In genomic region chr12:53222170-53223005, GRCh38 we compare ENCODE assay signal across 8 cellular contexts. TPM values are rescaled to one million over a fixed set of nuclear protein-coding genes. Genes with fewer than 3 reads are reported as not detected.
DNase-seq lines count a peak whose midpoint lies in the region; TF ChIP-seq lines count a peak whose summit lies in the region.

No MANE protein-coding gene starts in this region.

- intact Hi-C loops in sigmoid colon (cut with DNase I): no loop called here

- no peaks in the 10 kb centered on the region for H3K27me3 ChIP-seq in SU-DHL-6 (ENCODE audit: low read length)
- no peaks in the 10 kb centered on the region for H3K27me3 ChIP-seq in sigmoid colon

- H3K4me1 ChIP-seq in sigmoid colon: peaks cover 0 to 65% (median 58%) of the 10 kb centered on the region in 4 donors

- H3K9ac ChIP-seq in SU-DHL-6 (ENCODE audit: low read length): peak overlapping the region; percentile 69; the same call in 1 of the 2 replicates

- no peaks in the 10 kb centered on the region for H4K20me1 ChIP-seq in SU-DHL-6 (ENCODE audit: low read depth, low read length)

- TF ChIP-seq CTCF in GM12864 (IDR thresholded peaks at IDR 0.05; ENCODE audit: low read depth, low read length, missing control alignments): no peak
- TF ChIP-seq CTCF in SU-DHL-6 (IDR thresholded peaks at IDR 0.05; ENCODE audit: insufficient read depth, low read length, poor library complexity, severe bottlenecking): no peak
- no peak for TF ChIP-seq CTCF in fibroblast of mammary gland (conservative IDR thresholded peaks at IDR 0.05; ENCODE audit: control insufficient read depth, insufficient read depth, low read depth, low read length)
- TF ChIP-seq CTCF in sigmoid colon (IDR thresholded peaks at IDR 0.05): no peak

- H3K9me2 ChIP-seq in SU-DHL-6 (replicated peaks; ENCODE audit: insufficient read depth, low read length): no peaks in the 10 kb centered on the region

- no peaks in the 10 kb centered on the region for H3K9me3 ChIP-seq in SU-DHL-6 (ENCODE audit: insufficient read depth, low read length)
- no peaks in the 10 kb centered on the region for H3K9me3 ChIP-seq in sigmoid colon

- H3F3A ChIP-seq in SU-DHL-6 (ENCODE audit: insufficient read depth): peaks cover 11% of the 10 kb centered on the region

- WGBS in sigmoid colon, 2 donors: 51 to 58% methylated on average over 5 of the region's 5 CpGs

- H3K27ac ChIP-seq in SU-DHL-6 (ENCODE audit: low read depth, low read length) (no peak overlapping the region), sigmoid colon (peak overlapping the region; percentile 95 to 100 (median 99))

- TF ChIP-seq EP300 in sigmoid colon (IDR thresholded peaks at IDR 0.05): no peak

- no peaks in the 10 kb centered on the region for H3K79me2 ChIP-seq in SU-DHL-6 (ENCODE audit: insufficient read depth, low read length)

- H3K4me3 ChIP-seq in GM12864 (ENCODE audit: low read depth, low read length) (peak overlapping the region; percentile 62), SU-DHL-6 (ENCODE audit: insufficient read depth, low read length, poor library complexity, severe bottlenecking) (peak overlapping the region; percentile 54), fibroblast of mammary gland (ENCODE audit: control insufficient read depth, low read depth, low read length) (no peak overlapping the region), sigmoid colon (peak overlapping the region; percentile 67 to 89 (median 81))

- no peaks in the 10 kb centered on the region for H3K36me3 ChIP-seq in SU-DHL-6 (ENCODE audit: low read length)
- peaks cover 0 to 4% (median under 1%) of the 10 kb centered on the region in 4 donors for H3K36me3 ChIP-seq in sigmoid colon

- DNase-seq in GM12864 (ENCODE audit: low read depth) (no peak), fibroblast of mammary gland (ENCODE audit: low read depth) (peak; percentile 46), sigmoid colon (no peak), G401 (ENCODE audit: low spot score) (no peak), GOT3 (lab: John Stamatoyannopoulos, UW) (no peak), NCI-H2227 treated with DMSO at 0.1 percent for 48 hours (lab: John Stamatoyannopoulos, UW) (no peak), SIG-M5 treated with dmso at 0.1 percent for 504 hours (lab: John Stamatoyannopoulos, UW; ENCODE audit: unreplicated experiment) (no peak)

- in situ Hi-C loops in G401 (cut with HindIII; ENCODE audit: low sequenced_read_pairs): no loop called here

- H2AFZ ChIP-seq in SU-DHL-6 (ENCODE audit: low read depth, low read length, severe bottlenecking): no peak overlapping the region

- peak overlapping the region; percentile 92 for H3K4me2 ChIP-seq in SU-DHL-6 (ENCODE audit: low read depth, low read length, poor library complexity, severe bottlenecking)

- TF ChIP-seq POLR2A in sigmoid colon (IDR thresholded peaks at IDR 0.05): no peak

RNA-seq across cellular contexts. Expression of gene RARG, which starts 9.6 kb away (rescaled TPM):
- 10 to 100 TPM in 3 of 4 donors, 1 to 10 TPM in 1; 9.9 to 17.2 (median 15.4) TPM for total RNA-seq in sigmoid colon
- 10 to 100 TPM in 1 of 3 donors, 1 to 10 TPM in 2; 3.2 to 10.3 (median 6.0) TPM for polyA plus RNA-seq in sigmoid colon
- total RNA-seq in G401 (2014; rRNA removed; shearing (Covaris generic)): 48.6 and 58.9 TPM in 2 replicates

RNA-seq across cellular contexts. Expression of gene ITGB7, which starts 15.3 kb away (rescaled TPM):
- 1 to 10 TPM in 3 of 4 donors, under 1 TPM in 1; 0.95 to 2.9 (median 1.3) TPM for total RNA-seq in sigmoid colon
- 10 to 100 TPM in 2 of 3 donors, 1 to 10 TPM in 1; 3.6 to 19.9 (median 13.5) TPM for polyA plus RNA-seq in sigmoid colon
- total RNA-seq in G401 (2014; rRNA removed; shearing (Covaris generic)): 0.41 and 0.49 TPM in 2 replicates

RNA-seq across cellular contexts. Expression of gene CSAD, which starts 41.7 kb away (rescaled TPM):
- total RNA-seq in sigmoid colon: 10 to 100 TPM; 18.6 to 51.0 (median 26.0) TPM
- 10 to 100 TPM in 1 of 3 donors, 1 to 10 TPM in 2; 1.2 to 25.8 (median 1.8) TPM for polyA plus RNA-seq in sigmoid colon
- 2.0 and 7.2 TPM in 2 replicates for total RNA-seq in G401 (2014; rRNA removed; shearing (Covaris generic))

RNA-seq across cellular contexts. Expression of gene ZNF740, which starts 41.9 kb away (rescaled TPM):
- 10 to 100 TPM; 10.3 to 16.6 (median 15.8) TPM for total RNA-seq in sigmoid colon
- polyA plus RNA-seq in sigmoid colon: 10 to 100 TPM in 1 of 3 donors, 1 to 10 TPM in 2; 2.3 to 12.0 (median 2.4) TPM
- total RNA-seq in G401 (2014; rRNA removed; shearing (Covaris generic)): 12.1 and 19.4 TPM in 2 replicates

RNA-seq across cellular contexts. Expression of gene ESPL1, which starts 45.7 kb away (rescaled TPM):
- total RNA-seq in sigmoid colon: 1 to 10 TPM in 1 of 4 donors, under 1 TPM in 3; under 0.01 to 1.9 (median 0.22) TPM
- polyA plus RNA-seq in sigmoid colon: 1 to 10 TPM; 4.2 to 7.6 (median 5.5) TPM
- total RNA-seq in G401 (2014; rRNA removed; shearing (Covaris generic)): 21.8 and 23.1 TPM in 2 replicates
